Comparison of ENCODE assay signal across 2 cellular contexts in genomic region chr5:104247260-104247659, GRCh38.
TF ChIP-seq lines count a peak whose summit lies in the region.

No MANE protein-coding gene starts in this region.

TF ChIP-seq in K562, 482 proteins besides CTCF, POLR2A, EP300 and RAD21 (continues in another document):
- TF ChIP-seq MGA (IDR thresholded peaks at IDR 0.05) (no peak), GABPB1 (CRISPR knock-in tag; IDR thresholded peaks at IDR 0.05) (no peak), ZNF41 (CRISPR knock-in tag; conservative IDR thresholded peaks at IDR 0.05) (no peak), SMARCE1 (IDR thresholded peaks at IDR 0.05) (no peak), RBBP5 (IDR thresholded peaks at IDR 0.05; ENCODE audit: borderline replicate concordance, insufficient read depth, low read length, poor library complexity, severe bottlenecking) (no peak), CBFA2T3 (IDR thresholded peaks at IDR 0.05) (peak; percentile 59), NCOA1 (IDR thresholded peaks at IDR 0.05; ENCODE audit: low read depth) (no peak), TRIM24 (IDR thresholded peaks at IDR 0.05) (0 out of 4 replicates have a peak, but pooled peaks of 1 of the 2 experiments have one; percentile 19), TAL1 (IDR thresholded peaks at IDR 0.05) (peak; percentile 45), HINFP (tag; conservative IDR thresholded peaks at IDR 0.05; ENCODE audit: low read depth) (peak; percentile 86), BMI1 (IDR thresholded peaks at IDR 0.05; ENCODE audit: low read length) (no peak), CBFA2T2 (conservative IDR thresholded peaks at IDR 0.05) (peak; percentile 33; the same call in 1 of the 2 replicates), NR1H2 (CRISPR knock-in tag; IDR thresholded peaks at IDR 0.05) (no peak), FOSL1 (tag; conservative IDR thresholded peaks at IDR 0.05) (no peak)

TF ChIP-seq in HepG2, 621 proteins besides CTCF, POLR2A, EP300 and RAD21 (continued from another document):
- TF ChIP-seq PAXIP1 (CRISPR knock-in tag; conservative IDR thresholded peaks at IDR 0.05) (no peak), ZNF605 (CRISPR knock-in tag; IDR thresholded peaks at IDR 0.05) (no peak), HIC2 (CRISPR knock-in tag; IDR thresholded peaks at IDR 0.05; ENCODE audit: low read depth) (no peak), ZNF282 (IDR thresholded peaks at IDR 0.05; ENCODE audit: partially characterized antibody) (no peak)
